6 cellular contexts compared by ENCODE assay signal in the genomic region with DNA sequence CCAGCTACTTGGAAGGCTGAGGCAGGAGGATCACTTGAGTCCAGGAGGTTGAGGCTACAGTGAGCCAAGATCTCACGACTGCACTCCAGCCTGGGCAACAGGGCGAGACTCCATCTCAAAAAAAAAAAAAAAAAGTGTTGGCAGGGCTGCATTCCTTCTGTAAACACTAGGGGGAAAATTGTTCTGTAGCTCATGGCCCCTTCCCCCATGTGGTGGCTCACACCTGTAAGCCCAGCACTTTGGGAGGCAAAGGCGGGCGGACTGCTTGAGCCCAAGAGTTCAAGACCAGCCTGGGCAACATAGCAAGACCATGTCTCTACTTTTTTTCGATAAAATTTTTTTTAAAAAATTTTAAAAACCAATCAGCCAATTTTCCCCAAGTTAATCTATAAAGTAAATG. TPM values are rescaled to one million over a fixed set of nuclear protein-coding genes. Genes with fewer than 3 reads are reported as not detected.
DNase-seq lines count a peak whose midpoint lies in the region; TF ChIP-seq lines count a peak whose summit lies in the region.
"Not testable (repeated sequence)": the region's sequence is repeated elsewhere in the genome, so short reads cannot be mapped to it uniquely, and the experiment has no call there.

No MANE protein-coding gene starts in this region.

- H3K27ac Mint-ChIP-seq in progenitor cell of endocrine pancreas: not testable (repeated sequence)

- H3K36me3 ChIP-seq in H7 (replicated peaks; ENCODE audit: control insufficient read depth, insufficient read depth, low read length): not testable (repeated sequence)

- H3K4me3 Mint-ChIP-seq in progenitor cell of endocrine pancreas (ENCODE audit: low read depth): not testable (repeated sequence)

- H3K27me3 Mint-ChIP-seq in progenitor cell of endocrine pancreas: not testable (repeated sequence)

- in situ Hi-C loops in astrocyte of the spinal cord (cut with HindIII; ENCODE audit: low sequenced_read_pairs): not testable (repeated sequence)

- H3K9me3 Mint-ChIP-seq in progenitor cell of endocrine pancreas (ENCODE audit: low read depth): not testable (repeated sequence)

- TF ChIP-seq CTCF in astrocyte of the spinal cord (IDR thresholded peaks at IDR 0.05; ENCODE audit: low read depth, low read length) (peak; percentile 6), fibroblast of pulmonary artery (IDR thresholded peaks at IDR 0.05; ENCODE audit: low read length, missing control alignments) (peak; percentile 1), progenitor cell of endocrine pancreas (IDR thresholded peaks at IDR 0.05; ENCODE audit: unreplicated experiment) (peak; percentile 15)

- not testable (repeated sequence) for H3K27me3 ChIP-seq in H7 (ENCODE audit: control insufficient read depth, insufficient read depth, low read length)

- DNase-seq in DMS 273 (lab: John Stamatoyannopoulos, UW; ENCODE audit: unreplicated experiment): peak; percentile 38
- DNase-seq in H7: peak; percentile 46
- peak; percentile 11 for DNase-seq in NCI-H69 (lab: John Stamatoyannopoulos, UW)
- not testable (repeated sequence) for DNase-seq in astrocyte of the spinal cord (ENCODE audit: low read depth, low spot score); fibroblast of pulmonary artery (ENCODE audit: low read depth); progenitor cell of endocrine pancreas (ENCODE audit: low spot score, unreplicated experiment)

- not testable (repeated sequence) for H3K36me3 Mint-ChIP-seq in progenitor cell of endocrine pancreas (ENCODE audit: insufficient read depth)

- not testable (repeated sequence) for H3K4me3 ChIP-seq in H7 (ENCODE audit: insufficient read depth, low read depth, low read length); astrocyte of the spinal cord (ENCODE audit: low read depth, low read length); fibroblast of pulmonary artery (replicated peaks; ENCODE audit: low read depth, low read length)

- not testable (repeated sequence) for H3K4me1 Mint-ChIP-seq in progenitor cell of endocrine pancreas (ENCODE audit: low read depth)

RNA-seq across cellular contexts. Expression of a gene that starts 8.2 kb away (rescaled TPM):
- 7.4 and 8.4 TPM in 2 replicates for total RNA-seq in H7 (2014; rRNA removed; shearing (Covaris generic))
- total RNA-seq in progenitor cell of endocrine pancreas: 17.7 and 19.4 TPM in 2 replicates

RNA-seq across cellular contexts. Expression of a gene that starts 17.5 kb away (rescaled TPM):
- 6.6 and 6.8 TPM in 2 replicates for total RNA-seq in H7 (2014; rRNA removed; shearing (Covaris generic))
- 12.9 and 14.7 TPM in 2 replicates for total RNA-seq in progenitor cell of endocrine pancreas

RNA-seq across cellular contexts. Expression of a gene that starts 27.4 kb away (rescaled TPM):
- total RNA-seq in H7 (2014; rRNA removed; shearing (Covaris generic)): 19.4 and 23.9 TPM in 2 replicates
- 9.4 and 9.9 TPM in 2 replicates for total RNA-seq in progenitor cell of endocrine pancreas

RNA-seq across cellular contexts. Expression of a gene that starts 32.9 kb away (rescaled TPM):
- 2.6 and 4.7 TPM in 2 replicates for total RNA-seq in H7 (2014; rRNA removed; shearing (Covaris generic))
- 10.1 and 11.2 TPM in 2 replicates for total RNA-seq in progenitor cell of endocrine pancreas

RNA-seq across cellular contexts. Expression of a gene that starts 35.3 kb away (rescaled TPM):
- total RNA-seq in H7 (2014; rRNA removed; shearing (Covaris generic)): 12.6 and 20.4 TPM in 2 replicates
- 22.3 and 22.7 TPM in 2 replicates for total RNA-seq in progenitor cell of endocrine pancreas
